In genomic region chr2:219045937-219046550, GRCh38 we compare ENCODE assay signal across 9 cellular contexts. TPM values are rescaled to one million over a fixed set of nuclear protein-coding genes. Genes with fewer than 3 reads are reported as not detected.
A peak's percentile ranks its signal among the peaks of the same experiment; 100 is the strongest.
DNase-seq lines count a peak whose midpoint lies in the region; ATAC-seq and TF ChIP-seq lines count a peak whose summit lies in the region.
"Had no signal": no experiment of that assay in that cellular context is flagged by ENCODE, and none has a peak within 500 bp of the region (broad histone marks: within the 10 kb centered on the region; RNA-seq: fewer than 3 reads in every experiment).

No MANE protein-coding gene starts in this region.

- peaks cover 60% of the 10 kb centered on the region for H3K27me3 Mint-ChIP-seq in activated naive CD8-positive, alpha-beta T cell treated with anti-CD3 and anti-CD28 coated beads, Interleukin-2, amount 50 U/mL, for 24 hours

- H3K27ac Mint-ChIP-seq in activated naive CD8-positive, alpha-beta T cell treated with anti-CD3 and anti-CD28 coated beads, Interleukin-2, amount 50 U/mL, for 24 hours, result no peak overlapping the region

- DNase-seq in EH (ENCODE audit: low read depth) (peak; percentile 55), KBM-7 (peak; percentile 63), right lobe of liver (no peak), GM10266 (ENCODE audit: extremely low spot score) (no peak), esophagus muscularis mucosa (ENCODE audit: extremely low spot score) (no peak)
- DNase-seq in activated naive CD8-positive, alpha-beta T cell treated with anti-CD3 and anti-CD28 coated beads, Interleukin-2, amount 50 U/mL, for 24 hours, result peak; percentile 33

- H3K36me3 ChIP-seq in right lobe of liver (no peaks in the 10 kb centered on the region), esophagus muscularis mucosa (no peaks in the 10 kb centered on the region)

- H3K4me3 ChIP-seq in right lobe of liver (no peak overlapping the region), esophagus muscularis mucosa (no peak overlapping the region)

- H3K4me1 ChIP-seq in right lobe of liver, result peaks cover 0 to 10% (median 0%) of the 10 kb centered on the region in 4 donors
- peaks cover 0 to 5% (median 4%) of the 10 kb centered on the region in 4 donors for H3K4me1 ChIP-seq in esophagus muscularis mucosa

- H3K27me3 ChIP-seq in right lobe of liver, result no peaks in the 10 kb centered on the region
- H3K27me3 ChIP-seq in esophagus muscularis mucosa, result peaks cover 0 to 96% (median 7%) of the 10 kb centered on the region in 4 donors

- 7% methylated on average over 6 of the region's 6 CpGs for WGBS in right lobe of liver (ENCODE audit: insufficient coverage, low coverage, low lambda C conversion rate, missing lambda C conversion rate)
- 3% methylated on average over 6 of the region's 6 CpGs for WGBS in esophagus muscularis mucosa

- in situ Hi-C loops in KBM-7 (cut with MboI; ENCODE audit: low pct_unique_long_range_greater_than_20kb, low sequenced_read_pairs), result no loop called here

- H3K9me3 ChIP-seq in right lobe of liver (no peaks in the 10 kb centered on the region), esophagus muscularis mucosa (no peaks in the 10 kb centered on the region)

- TF ChIP-seq POLR2A in right lobe of liver (IDR thresholded peaks at IDR 0.05), result no peak
- no peak for TF ChIP-seq POLR2A in esophagus muscularis mucosa (IDR thresholded peaks at IDR 0.05; ENCODE audit: low read depth)

- TF ChIP-seq CTCF in right lobe of liver (IDR thresholded peaks at IDR 0.05) (no peak), GM10266 (IDR thresholded peaks at IDR 0.05; ENCODE audit: control insufficient read depth, insufficient read depth, low read depth, missing control alignments) (no peak), esophagus muscularis mucosa (IDR thresholded peaks at IDR 0.05) (no peak)

- no peak for TF ChIP-seq EP300 in esophagus muscularis mucosa (IDR thresholded peaks at IDR 0.05)

- ATAC-seq in activated naive CD8-positive, alpha-beta T cell treated with anti-CD3 and anti-CD28 coated beads, Interleukin-2, amount 50 U/mL, for 24 hours, result no peak
- ATAC-seq in right lobe of liver (peak in 3 of 4 donors; percentile 42 to 64 (median 46)), HG03520 (IDR thresholded peaks at IDR 0.05; ENCODE audit: unreplicated experiment) (no peak), HG02938 (IDR thresholded peaks at IDR 0.05; ENCODE audit: unreplicated experiment) (no peak)

- no peaks in the 10 kb centered on the region for H3K9me3 Mint-ChIP-seq in activated naive CD8-positive, alpha-beta T cell treated with anti-CD3 and anti-CD28 coated beads, Interleukin-2, amount 50 U/mL, for 24 hours

- no peaks in the 10 kb centered on the region for H3K36me3 Mint-ChIP-seq in activated naive CD8-positive, alpha-beta T cell treated with anti-CD3 and anti-CD28 coated beads, Interleukin-2, amount 50 U/mL, for 24 hours (ENCODE audit: low read depth)

- H3K27ac ChIP-seq in right lobe of liver (no peak overlapping the region), esophagus muscularis mucosa (replicated peaks in 1 of 4) (no peak overlapping the region)

- peaks cover 3% of the 10 kb centered on the region for H3K4me1 Mint-ChIP-seq in activated naive CD8-positive, alpha-beta T cell treated with anti-CD3 and anti-CD28 coated beads, Interleukin-2, amount 50 U/mL, for 24 hours

- intact Hi-C loops in right lobe of liver (cut with DNase I) (no loop called here), esophagus muscularis mucosa (cut with DNase I) (no loop called here)

- no peak overlapping the region for H3K4me3 Mint-ChIP-seq in activated naive CD8-positive, alpha-beta T cell treated with anti-CD3 and anti-CD28 coated beads, Interleukin-2, amount 50 U/mL, for 24 hours

RNA-seq across cellular contexts. Expression of gene CFAP65, which starts 4.7 kb away (rescaled TPM):
- total RNA-seq in right lobe of liver (not detected), esophagus muscularis mucosa (not detected)
- total RNA-seq: ureter had no signal

RNA-seq across cellular contexts. Expression of gene IHH, which starts 14.7 kb away (rescaled TPM):
- total RNA-seq in right lobe of liver (1 to 10 TPM in 3 of 6 experiments, under 1 TPM in 3; 0.42 to 3.9 (median 1.1) TPM), esophagus muscularis mucosa (not detected)
- total RNA-seq: ureter had no signal

RNA-seq across cellular contexts. Expression of gene CRYBA2, which starts 52.8 kb away (rescaled TPM):
- not detected for total RNA-seq in right lobe of liver
- not detected for total RNA-seq in esophagus muscularis mucosa
- total RNA-seq: ureter had no signal

Comparison
In these comparisons a context has a peak if more than half of its experiments do, and no peak if none do; other contexts are left out.
1. DNase-seq: peak in EH (single experiment), KBM-7 (single experiment) and activated naive CD8-positive, alpha-beta T cell treated with anti-CD3 and anti-CD28 coated beads, Interleukin-2, amount 50 U/mL, for 24 hours (single experiment); none in right lobe of liver (0 of 3), GM10266 (single experiment) and esophagus muscularis mucosa (single experiment).
2. ATAC-seq: peak in right lobe of liver (3 of 4); none in activated naive CD8-positive, alpha-beta T cell treated with anti-CD3 and anti-CD28 coated beads, Interleukin-2, amount 50 U/mL, for 24 hours (single experiment), HG03520 (single experiment) and HG02938 (single experiment).